ENCODE assay signal across 14 cellular contexts in genomic region chr1:5597991-5598823, GRCh38.
DNase-seq lines count a peak whose midpoint lies in the region; ATAC-seq and TF ChIP-seq lines count a peak whose summit lies in the region.
"Had no signal": no experiment of that assay in that cellular context is flagged by ENCODE, and none has a peak within 500 bp of the region (broad histone marks: within the 10 kb centered on the region; RNA-seq: fewer than 3 reads in every experiment).

No MANE protein-coding gene starts in this region.

- no peak overlapping the region for H3K4me3 ChIP-seq in H7 (ENCODE audit: insufficient read depth, low read depth, low read length)

- H3K36me3 ChIP-seq in H7 (replicated peaks; ENCODE audit: control insufficient read depth, insufficient read depth, low read length), result no peaks in the 10 kb centered on the region

- TF ChIP-seq CTCF in C4-2B (conservative IDR thresholded peaks at IDR 0.05), result peak; percentile 60

- DNase-seq in H7, result peak; percentile 65
- DNase-seq in SW480 (ENCODE audit: low spot score), result peak; percentile 17
- DNase-seq in mesenteric fat pad (ENCODE audit: low spot score), result peak; percentile 65
- DNase-seq in stimulated activated CD4-positive, alpha-beta T cell treated with anti-CD3 and anti-CD28 coated beads, Interleukin-2, amount 100 ng/mL, for 24 hours, result no peak
- DNase-seq in UCSD-AML1 (lab: John Stamatoyannopoulos, UW; ENCODE audit: unreplicated experiment), result no peak
- DNase-seq: CD8-positive, alpha-beta T cell; hypothalamus; naive B cell; NCI-H446 treated with DMSO at 0.1 percent for 48 hours; stimulated activated naive CD8-positive, alpha-beta T cell treated with anti-CD3 and anti-CD28 coated beads, Interleukin-15, amount 100 ng/mL, for 72 hours; T-helper 1 cell had no signal

- ATAC-seq in GM21447 (IDR thresholded peaks at IDR 0.05; ENCODE audit: unreplicated experiment) (no peak), HG03095 (IDR thresholded peaks at IDR 0.05; ENCODE audit: unreplicated experiment) (no peak)
- ATAC-seq: CD8-positive, alpha-beta T cell; stimulated activated naive CD8-positive, alpha-beta T cell treated with anti-CD3 and anti-CD28 coated beads, Interleukin-15, amount 100 ng/mL, for 72 hours had no signal

- H3K27ac ChIP-seq in C4-2B, result peak overlapping the region; percentile 56

- no peaks in the 10 kb centered on the region; the same call in 1 of the 2 replicates for H3K27me3 ChIP-seq in H7 (ENCODE audit: control insufficient read depth, insufficient read depth, low read length)

Comparison
In these comparisons a context has a peak if more than half of its experiments do, and no peak if none do; other contexts are left out.
1. DNase-seq: peak in H7 (single experiment), SW480 (single experiment) and mesenteric fat pad (single experiment); none in stimulated activated CD4-positive, alpha-beta T cell treated with anti-CD3 and anti-CD28 coated beads, Interleukin-2, amount 100 ng/mL, for 24 hours (0 of 2) and UCSD-AML1 (single experiment).